11 cellular contexts compared by ENCODE assay signal in the genomic region with DNA sequence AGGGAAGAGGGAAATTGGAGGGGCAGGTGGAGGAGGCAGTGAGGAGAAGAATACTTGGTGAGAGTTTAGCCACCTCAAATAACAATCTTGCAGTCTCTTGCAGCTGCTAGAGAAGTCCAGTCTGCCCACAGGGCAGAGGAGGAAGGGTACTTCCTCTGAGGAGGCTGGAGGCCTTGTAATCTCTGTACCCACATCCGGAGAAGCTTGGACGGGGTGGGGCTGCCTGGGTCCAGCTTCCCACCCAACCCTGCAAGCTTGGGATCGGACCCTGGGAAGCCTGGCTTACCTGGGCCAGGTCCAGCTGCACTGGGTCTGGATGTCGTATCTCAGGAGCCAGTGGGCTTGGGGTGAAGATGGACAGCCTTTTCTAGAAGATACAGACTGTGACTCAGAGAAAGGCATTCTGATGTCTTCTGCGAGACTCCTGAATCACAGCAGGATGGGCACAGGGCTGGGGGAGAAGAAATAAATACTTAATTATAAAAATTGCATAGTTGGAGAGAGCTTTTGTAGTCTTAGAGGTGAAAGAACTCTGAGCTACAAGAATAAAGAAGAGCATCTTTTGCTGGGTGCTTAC.
DNase-seq lines count a peak whose midpoint lies in the region; ATAC-seq, FAIRE-seq and TF ChIP-seq lines count a peak whose summit lies in the region.
"Had no signal": no experiment of that assay in that cellular context is flagged by ENCODE, and none has a peak within 500 bp of the region (broad histone marks: within the 10 kb centered on the region; RNA-seq: fewer than 3 reads in every experiment).

No MANE protein-coding gene starts in this region.

- H3K27ac ChIP-seq in astrocyte (ENCODE audit: low read depth, low read length) (no peak overlapping the region), mucosa of rectum (ENCODE audit: low read depth in 2 of 2, low read length in 2 of 2) (peak overlapping the region; percentile 91 to 92)
- H3K27ac ChIP-seq: C4-2B had no signal

- H3K4me1 Mint-ChIP-seq in stimulated activated naive CD8-positive, alpha-beta T cell treated with anti-CD3 and anti-CD28 coated beads, Interleukin-15, amount 100 ng/mL, for 72 hours = peaks cover 11% of the 10 kb centered on the region
- H3K4me1 Mint-ChIP-seq in astrocyte (ENCODE audit: low read depth, unreplicated experiment) = peaks cover 19% of the 10 kb centered on the region

- H3K9me3 Mint-ChIP-seq in stimulated activated naive CD8-positive, alpha-beta T cell treated with anti-CD3 and anti-CD28 coated beads, Interleukin-15, amount 100 ng/mL, for 72 hours = peaks cover 0 to 9% of the 10 kb centered on the region in 2 donors
- no peaks in the 10 kb centered on the region for H3K9me3 Mint-ChIP-seq in astrocyte (ENCODE audit: unreplicated experiment)

- H3K27me3 ChIP-seq in astrocyte (ENCODE audit: insufficient read depth, low read length) (no peaks in the 10 kb centered on the region), mucosa of rectum (ENCODE audit: control insufficient read depth in 2 of 2, insufficient read depth in 2 of 2, low read length in 2 of 2) (no peaks in the 10 kb centered on the region)

- no peaks in the 10 kb centered on the region for H4K20me1 ChIP-seq in astrocyte (ENCODE audit: insufficient read depth, low read length)

- peaks cover 13% of the 10 kb centered on the region for H3K4me1 ChIP-seq in astrocyte (ENCODE audit: insufficient read depth, low read length)
- H3K4me1 ChIP-seq in mucosa of rectum (ENCODE audit: control insufficient read depth in 2 of 2, insufficient read depth in 2 of 2, low read length in 2 of 2) = peaks cover 62 to 74% of the 10 kb centered on the region in 2 donors

- peak; percentile 45 for ATAC-seq in stimulated activated naive CD8-positive, alpha-beta T cell treated with anti-CD3 and anti-CD28 coated beads, Interleukin-15, amount 100 ng/mL, for 72 hours
- no peak for ATAC-seq in stimulated activated naive CD8-positive, alpha-beta T cell treated with anti-CD3 and anti-CD28 coated beads, Interleukin-15, Interleukin-2, amounts not matched to agents 100 U/mL and 50 U/mL, for 24 hours
- ATAC-seq in GM19452 (IDR thresholded peaks at IDR 0.05; ENCODE audit: unreplicated experiment) = no peak

- H2AFZ ChIP-seq in astrocyte (ENCODE audit: low read depth, low read length) = peak overlapping the region; percentile 36

- FAIRE-seq in astrocyte (lab: Jason Lieb, UNC) = no peak

- no peak overlapping the region for H3K4me3 ChIP-seq in astrocyte (ENCODE audit: insufficient read depth, low read depth, low read length)
- H3K4me3 ChIP-seq in mucosa of rectum (ENCODE audit: low read length in 2 of 2) = peak overlapping the region in 1 of 2 donors; percentile 48

- H3K9me3 ChIP-seq in astrocyte (ENCODE audit: insufficient read depth, low read depth, low read length) (no peaks in the 10 kb centered on the region), mucosa of rectum (ENCODE audit: control insufficient read depth in 2 of 2, low read length in 2 of 2) (no peaks in the 10 kb centered on the region)

- no peak overlapping the region for H3K4me3 Mint-ChIP-seq in stimulated activated naive CD8-positive, alpha-beta T cell treated with anti-CD3 and anti-CD28 coated beads, Interleukin-15, amount 100 ng/mL, for 72 hours
- H3K4me3 Mint-ChIP-seq in astrocyte (ENCODE audit: unreplicated experiment) = no peak overlapping the region

- no peaks in the 10 kb centered on the region for H3K36me3 ChIP-seq in astrocyte (ENCODE audit: insufficient read depth, low read length)
- no peaks in the 10 kb centered on the region for H3K36me3 ChIP-seq in mucosa of rectum (ENCODE audit: control insufficient read depth in 2 of 2, insufficient read depth in 2 of 2, low read length in 2 of 2)

- no peak overlapping the region for H3K9ac ChIP-seq in astrocyte (ENCODE audit: low read length)
- H3K9ac ChIP-seq in mucosa of rectum (ENCODE audit: low read depth in 1 of 2, low read length in 2 of 2) = peak overlapping the region; percentile 17 to 70

- peak overlapping the region in 1 of 2 donors; percentile 34 for H3K27ac Mint-ChIP-seq in stimulated activated naive CD8-positive, alpha-beta T cell treated with anti-CD3 and anti-CD28 coated beads, Interleukin-15, amount 100 ng/mL, for 72 hours
- H3K27ac Mint-ChIP-seq in astrocyte (ENCODE audit: unreplicated experiment) = peak overlapping the region; percentile 47

- no peaks in the 10 kb centered on the region for H3K79me2 ChIP-seq in astrocyte (ENCODE audit: insufficient read depth, low read length)

- H3K36me3 Mint-ChIP-seq in astrocyte (ENCODE audit: low read depth, unreplicated experiment) = no peaks in the 10 kb centered on the region

- no peak overlapping the region for H3K4me2 ChIP-seq in astrocyte (ENCODE audit: low read length)

- peaks cover 6% of the 10 kb centered on the region for H3K27me3 Mint-ChIP-seq in stimulated activated naive CD8-positive, alpha-beta T cell treated with anti-CD3 and anti-CD28 coated beads, Interleukin-15, amount 100 ng/mL, for 72 hours
- peaks cover 5% of the 10 kb centered on the region for H3K27me3 Mint-ChIP-seq in astrocyte (ENCODE audit: low read depth, unreplicated experiment)

- no peak for DNase-seq in stimulated activated naive CD8-positive, alpha-beta T cell treated with anti-CD3 and anti-CD28 coated beads, Interleukin-15, amount 100 ng/mL, for 72 hours
- no peak for DNase-seq in stimulated activated naive CD8-positive, alpha-beta T cell treated with anti-CD3 and anti-CD28 coated beads, Interleukin-15, Interleukin-2, amounts not matched to agents 100 U/mL and 50 U/mL, for 24 hours
- no peak for DNase-seq in astrocyte (ENCODE audit: low read depth)
- no peak for DNase-seq in DMS 273 treated with DMSO at 0.1 percent for 48 hours (lab: John Stamatoyannopoulos, UW)
- no peak for DNase-seq in SW 1271 (lab: John Stamatoyannopoulos, UW)
- no peak for DNase-seq in mucosa of gallbladder (ENCODE audit: low spot score)
- DNase-seq: retina; stimulated activated naive CD4-positive, alpha-beta T cell had no signal

- TF ChIP-seq CTCF in astrocyte (IDR thresholded peaks at IDR 0.05; ENCODE audit: insufficient read depth, low read depth, low read length) = no peak
